In genomic region chr10:132383751-132384181, GRCh38 we compare ENCODE assay signal across 16 cellular contexts. TPM values are rescaled to one million over a fixed set of nuclear protein-coding genes. Genes with fewer than 3 reads are reported as not detected.
DNase-seq lines count a peak whose midpoint lies in the region; ATAC-seq and TF ChIP-seq lines count a peak whose summit lies in the region.
"Had no signal": no experiment of that assay in that cellular context is flagged by ENCODE, and none has a peak within 500 bp of the region (broad histone marks: within the 10 kb centered on the region; RNA-seq: fewer than 3 reads in every experiment).

No MANE protein-coding gene starts in this region.

- no peak for TF ChIP-seq CTCF in heart right ventricle (IDR thresholded peaks at IDR 0.05)
- TF ChIP-seq CTCF in chondrocyte (IDR thresholded peaks at IDR 0.05), result no peak
- no peak for TF ChIP-seq CTCF in nephron progenitor cell (IDR thresholded peaks at IDR 0.05)
- TF ChIP-seq CTCF in foreskin keratinocyte (conservative IDR thresholded peaks at IDR 0.05), result no peak

- H3K4me1 ChIP-seq in heart right ventricle, result peaks cover 0 to 17% (median 5%) of the 10 kb centered on the region in 9 donors
- H3K4me1 ChIP-seq in aorta (ENCODE audit: control insufficient read depth in 1 of 2, insufficient read depth in 2 of 2, low read length in 2 of 2), result no peaks in the 10 kb centered on the region
- H3K4me1 ChIP-seq in foreskin keratinocyte, result no peaks in the 10 kb centered on the region

- no peak overlapping the region for H3K27ac ChIP-seq in heart right ventricle
- no peak overlapping the region for H3K27ac ChIP-seq in aorta (ENCODE audit: low read depth in 1 of 2, low read length in 2 of 2)
- H3K27ac ChIP-seq in foreskin keratinocyte, result no peak overlapping the region
- H3K27ac ChIP-seq: heart left ventricle had no signal

- intact Hi-C loops in Right ventricle myocardium inferior (cut with DNase I), result no loop called here
- intact Hi-C loops in heart right ventricle (cut with DNase I), result loop anchor here in 2 of 10 donors (2.0 to 10.0 kb wide), 2 partner anchors 69 to 261 kb away; no protein-coding TSS in a partner anchor
- intact Hi-C loops in aorta (cut with DNase I), result no loop called here

- H3K4me3 Mint-ChIP-seq in chondrocyte (ENCODE audit: unreplicated experiment), result no peak overlapping the region
- peak overlapping the region; percentile 23 for H3K4me3 Mint-ChIP-seq in nephron progenitor cell
- H3K4me3 Mint-ChIP-seq: activated CD4-positive, alpha-beta T cell treated with anti-CD3 and anti-CD28 coated beads for 36 hours; CD4-positive, alpha-beta T cell; naive thymus-derived CD8-positive, alpha-beta T cell had no signal

- no peak for ATAC-seq in Right ventricle myocardium inferior
- no peak for ATAC-seq in heart right ventricle
- no peak for ATAC-seq in aorta (ENCODE audit: low FRiP score)
- ATAC-seq in foreskin keratinocyte, result no peak
- ATAC-seq: activated CD4-positive, alpha-beta T cell treated with anti-CD3 and anti-CD28 coated beads for 36 hours; heart left ventricle; naive thymus-derived CD8-positive, alpha-beta T cell had no signal

- no peak overlapping the region for H3K27ac Mint-ChIP-seq in chondrocyte (ENCODE audit: unreplicated experiment)
- H3K27ac Mint-ChIP-seq in nephron progenitor cell, result peak overlapping the region; percentile 75
- H3K27ac Mint-ChIP-seq: activated CD4-positive, alpha-beta T cell treated with anti-CD3 and anti-CD28 coated beads for 36 hours; CD4-positive, alpha-beta T cell had no signal

- no peaks in the 10 kb centered on the region for H3K27me3 Mint-ChIP-seq in chondrocyte (ENCODE audit: low read depth)
- peaks cover 12% of the 10 kb centered on the region for H3K27me3 Mint-ChIP-seq in nephron progenitor cell (ENCODE audit: low read depth, poor library complexity)
- H3K27me3 Mint-ChIP-seq: activated CD4-positive, alpha-beta T cell treated with anti-CD3 and anti-CD28 coated beads for 36 hours; CD4-positive, alpha-beta T cell; naive thymus-derived CD8-positive, alpha-beta T cell had no signal

- H3K36me3 Mint-ChIP-seq in chondrocyte (ENCODE audit: low read depth) (peaks cover 6% of the 10 kb centered on the region), nephron progenitor cell (ENCODE audit: low read depth) (peaks cover 21% of the 10 kb centered on the region)
- H3K36me3 Mint-ChIP-seq: naive thymus-derived CD8-positive, alpha-beta T cell had no signal

- 58 to 62% methylated on average over 12 of the region's 12 CpGs for WGBS in heart right ventricle, 2 donors
- 57% methylated on average over 12 of the region's 12 CpGs for WGBS in aorta, 2 donors

- H3K27me3 ChIP-seq in heart right ventricle (no peaks in the 10 kb centered on the region), aorta (ENCODE audit: control insufficient read depth in 1 of 2, insufficient read depth in 2 of 2, low read length in 1 of 2) (no peaks in the 10 kb centered on the region), foreskin keratinocyte (no peaks in the 10 kb centered on the region)
- H3K27me3 ChIP-seq: heart left ventricle had no signal

- H3K9me3 Mint-ChIP-seq in chondrocyte (ENCODE audit: low read depth) (peaks cover 5% of the 10 kb centered on the region), nephron progenitor cell (peaks cover 18% of the 10 kb centered on the region)
- H3K9me3 Mint-ChIP-seq: CD4-positive, alpha-beta T cell; naive thymus-derived CD8-positive, alpha-beta T cell had no signal

- peaks cover 4% of the 10 kb centered on the region for H3K4me1 Mint-ChIP-seq in chondrocyte (ENCODE audit: low read depth)
- H3K4me1 Mint-ChIP-seq in nephron progenitor cell, result peaks cover 46% of the 10 kb centered on the region

- H3K9me3 ChIP-seq in heart right ventricle (peaks cover 0 to 4% (median 0%) of the 10 kb centered on the region in 11 donors), aorta (ENCODE audit: control insufficient read depth, low read length) (peaks cover 2% of the 10 kb centered on the region)

- H3K36me3 ChIP-seq in heart right ventricle (no peaks in the 10 kb centered on the region), aorta (ENCODE audit: control insufficient read depth in 1 of 2, insufficient read depth in 2 of 2, low read length in 1 of 2) (no peaks in the 10 kb centered on the region)
- H3K36me3 ChIP-seq: heart left ventricle had no signal

- H3K4me3 ChIP-seq in heart right ventricle (no peak overlapping the region), aorta (ENCODE audit: low read length in 2 of 2) (no peak overlapping the region)
- H3K4me3 ChIP-seq: heart left ventricle had no signal

- peak; percentile 9 for DNase-seq in Right ventricle myocardium inferior (ENCODE audit: missing footprints)
- DNase-seq in heart right ventricle, result no peak
- peak; percentile 73 for DNase-seq in chondrocyte (ENCODE audit: low spot score)
- DNase-seq in nephron progenitor cell, result no peak
- peak; percentile 34 to 70 for DNase-seq in aorta
- no peak for DNase-seq in NCI-H524 treated with DMSO at 0.1 percent for 48 hours (lab: John Stamatoyannopoulos, UW)
- no peak for DNase-seq in foreskin keratinocyte
- DNase-seq in hepatic stellate cell (ENCODE audit: low spot score), result no peak
- DNase-seq: activated CD4-positive, alpha-beta T cell treated with anti-CD3 and anti-CD28 coated beads for 36 hours; activated naive CD4-positive, alpha-beta T cell; effector memory CD4-positive, alpha-beta T cell; NCI-H1694 treated with DMSO at 0.1 percent for 48 hours; NCI-H226 had no signal

RNA-seq across cellular contexts. Expression of gene PWWP2B, which starts 13.2 kb away (rescaled TPM):
- 22.3 TPM for total RNA-seq in Right ventricle myocardium inferior
- total RNA-seq in heart right ventricle, result 10 to 100 TPM; 11.1 to 21.3 (median 15.1) TPM
- polyA plus RNA-seq in heart right ventricle, result 10 to 100 TPM; 11.9 to 15.3 TPM
- 9.9 to 13.9 TPM (median 13.2 TPM) in 3 replicates for total RNA-seq in chondrocyte
- 1 to 10 TPM; 6.8 to 8.7 TPM for total RNA-seq in aorta
- polyA plus RNA-seq in aorta, result 1 to 10 TPM; 2.0 to 3.6 TPM
- 10.5 and 12.5 TPM in 2 replicates for total RNA-seq in foreskin keratinocyte
- 11.0 and 14.0 TPM in 2 replicates for polyA plus RNA-seq in foreskin keratinocyte

RNA-seq across cellular contexts. Expression of gene LRRC27, which starts 51.8 kb away (rescaled TPM):
- total RNA-seq in Right ventricle myocardium inferior, result 4.2 TPM
- total RNA-seq in heart right ventricle, result 1 to 10 TPM; 3.0 to 8.1 (median 4.7) TPM
- 1 to 10 TPM; 3.5 to 6.0 TPM for polyA plus RNA-seq in heart right ventricle
- 10.2 to 14.4 TPM (median 13.2 TPM) in 3 replicates for total RNA-seq in chondrocyte
- 10 to 100 TPM in 1 of 2 donors, 1 to 10 TPM in 1; 4.6 to 11.7 TPM for total RNA-seq in aorta
- polyA plus RNA-seq in aorta, result 1 to 10 TPM; 3.1 to 9.0 TPM
- 4.4 and 4.6 TPM in 2 replicates for total RNA-seq in foreskin keratinocyte
- polyA plus RNA-seq in foreskin keratinocyte, result 3.6 and 4.0 TPM in 2 replicates

Comparison
In these comparisons a context has a peak if more than half of its experiments do, and no peak if none do; other contexts are left out.
1. DNase-seq: peak in Right ventricle myocardium inferior (single experiment), chondrocyte (single experiment) and aorta (2 of 2); none in heart right ventricle (0 of 2), nephron progenitor cell (single experiment), NCI-H524 treated with DMSO at 0.1 percent for 48 hours (single experiment), foreskin keratinocyte (0 of 2) and hepatic stellate cell (single experiment).